4 cellular contexts compared by ENCODE assay signal in the genomic region with DNA sequence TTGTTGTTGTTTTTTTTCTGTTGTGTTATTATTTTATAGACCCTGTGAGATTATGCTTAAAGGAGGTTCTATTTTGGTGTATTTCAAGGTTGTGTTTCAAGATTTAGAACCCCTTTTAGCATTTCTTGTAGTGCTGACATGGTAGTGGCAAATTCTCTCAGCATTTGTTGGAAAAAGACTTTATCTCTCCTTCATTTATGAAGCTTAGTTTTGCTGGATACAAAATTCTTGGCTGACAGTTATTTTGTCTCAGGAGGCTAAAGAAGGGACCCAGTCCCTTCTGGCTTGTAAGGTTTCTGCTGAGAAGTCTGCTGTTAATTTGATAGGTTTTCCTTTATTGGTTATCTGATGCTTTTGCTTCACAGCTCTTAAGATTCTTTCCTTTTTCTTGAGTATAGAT.
"Had no signal": no experiment of that assay in that cellular context is flagged by ENCODE, and none has a peak within 500 bp of the region (broad histone marks: within the 10 kb centered on the region; RNA-seq: fewer than 3 reads in every experiment).

No MANE protein-coding gene starts in this region.

- H3K4me3 ChIP-seq: K562 had no signal

- H3K27ac ChIP-seq: HL-60, KMS-11 had no signal

- ATAC-seq: HepG2, K562 had no signal
